ENCODE assay signal across 1 cellular context in genomic region chr6:67884442-67884841, GRCh38.
TF ChIP-seq lines count a peak whose summit lies in the region.

No MANE protein-coding gene starts in this region.

TF ChIP-seq in K562, 482 proteins besides CTCF, POLR2A, EP300 and RAD21 (continued from another document):
- no peak for TF ChIP-seq PATZ1 (CRISPR knock-in tag; IDR thresholded peaks at IDR 0.05; ENCODE audit: borderline replicate concordance)
- no peak for TF ChIP-seq ZNF584 (CRISPR knock-in tag; IDR thresholded peaks at IDR 0.05; ENCODE audit: low read depth)
- TF ChIP-seq PRDM10 (IDR thresholded peaks at IDR 0.05; ENCODE audit: partially characterized antibody), result no peak
- TF ChIP-seq CHAMP1 (IDR thresholded peaks at IDR 0.05), result no peak
- TF ChIP-seq ZNF699 (CRISPR knock-in tag; IDR thresholded peaks at IDR 0.05; ENCODE audit: insufficient replicate concordance), result no peak
- peak in 1 of 2 experiments; percentile 12; a peak in 1 of 4 replicates for TF ChIP-seq HDAC1 (IDR thresholded peaks at IDR 0.05)
- TF ChIP-seq ZKSCAN1 (IDR thresholded peaks at IDR 0.05; ENCODE audit: low read depth, low read length), result no peak
- TF ChIP-seq KDM1A (IDR thresholded peaks at IDR 0.05), result no peak
- no peak for TF ChIP-seq MECOM (CRISPR knock-in tag; IDR thresholded peaks at IDR 0.05)
- no peak for TF ChIP-seq NR2F6 (CRISPR knock-in tag; IDR thresholded peaks at IDR 0.05)
- TF ChIP-seq PYGO2 (tag; IDR thresholded peaks at IDR 0.05), result no peak
- TF ChIP-seq MLX (CRISPR knock-in tag; conservative IDR thresholded peaks at IDR 0.05), result no peak
- no peak for TF ChIP-seq ZNF644 (tag; IDR thresholded peaks at IDR 0.05; ENCODE audit: low read depth)
- no peak for TF ChIP-seq MED1 (CRISPR knock-in tag; IDR thresholded peaks at IDR 0.05; ENCODE audit: borderline replicate concordance)
- no peak for TF ChIP-seq ZHX1 (conservative IDR thresholded peaks at IDR 0.05; ENCODE audit: low read length)
- no peak for TF ChIP-seq ZFP36 (IDR thresholded peaks at IDR 0.05; ENCODE audit: low read depth, low read length, partially characterized antibody)
- TF ChIP-seq ELF1 (tag; IDR thresholded peaks at IDR 0.05), result no peak
- TF ChIP-seq ZC3H11A (IDR thresholded peaks at IDR 0.05; ENCODE audit: low read depth, low read length), result no peak
- no peak for TF ChIP-seq TSC22D4 (tag; IDR thresholded peaks at IDR 0.05)
- TF ChIP-seq TAF15 (IDR thresholded peaks at IDR 0.05; ENCODE audit: low read depth, low read length), result no peak
- peak in 1 of 2 experiments; percentile 16; a peak in 1 of 4 replicates for TF ChIP-seq SIN3A (IDR thresholded peaks at IDR 0.05; ENCODE audit: borderline replicate concordance in 2 of 2, control insufficient read depth in 1 of 2, low read depth in 2 of 2, low read length in 2 of 2)
- TF ChIP-seq HMGXB4 (CRISPR knock-in tag; IDR thresholded peaks at IDR 0.05), result no peak
- no peak for TF ChIP-seq ZNF561 (CRISPR knock-in tag; conservative IDR thresholded peaks at IDR 0.05)
- TF ChIP-seq ID3 (CRISPR knock-in tag; IDR thresholded peaks at IDR 0.05), result no peak
- TF ChIP-seq ID3 (tag; IDR thresholded peaks at IDR 0.05), result no peak
- TF ChIP-seq ZBED1 (IDR thresholded peaks at IDR 0.05), result 0 out of 2 replicates have a peak, but pooled peaks have one; percentile 35
- TF ChIP-seq GTF2A2 (tag; IDR thresholded peaks at IDR 0.05), result no peak
- no peak for TF ChIP-seq MIER1 (IDR thresholded peaks at IDR 0.05; ENCODE audit: low read depth)
- no peak for TF ChIP-seq ATF3 (IDR thresholded peaks at IDR 0.05)
- TF ChIP-seq ATF3 (CRISPR knock-in tag; conservative IDR thresholded peaks at IDR 0.05), result no peak
- TF ChIP-seq ZNF76 (CRISPR knock-in tag; IDR thresholded peaks at IDR 0.05; ENCODE audit: borderline replicate concordance), result no peak
- TF ChIP-seq MAFK (IDR thresholded peaks at IDR 0.05; ENCODE audit: low read length), result no peak
- no peak for TF ChIP-seq GTF3C2 (IDR thresholded peaks at IDR 0.05; ENCODE audit: borderline replicate concordance, extremely low read depth, insufficient read length)
- no peak for TF ChIP-seq HOMEZ (CRISPR knock-in tag; IDR thresholded peaks at IDR 0.05)
- TF ChIP-seq MAZ (CRISPR knock-in tag; conservative IDR thresholded peaks at IDR 0.05 in 1 of 2, IDR thresholded peaks at IDR 0.05 in 1 of 2), result 0 out of 4 replicates have a peak, but pooled peaks of 1 of the 2 experiments have one; percentile 18
- no peak for TF ChIP-seq TCF7 (IDR thresholded peaks at IDR 0.05; ENCODE audit: borderline replicate concordance)
- no peak for TF ChIP-seq HNRNPLL (IDR thresholded peaks at IDR 0.05; ENCODE audit: low read depth, low read length, poor library complexity, severe bottlenecking)
TF ChIP-seq in K562: peak in this region for 24.
